ENCODE assay signal across 8 cellular contexts in the genomic region with DNA sequence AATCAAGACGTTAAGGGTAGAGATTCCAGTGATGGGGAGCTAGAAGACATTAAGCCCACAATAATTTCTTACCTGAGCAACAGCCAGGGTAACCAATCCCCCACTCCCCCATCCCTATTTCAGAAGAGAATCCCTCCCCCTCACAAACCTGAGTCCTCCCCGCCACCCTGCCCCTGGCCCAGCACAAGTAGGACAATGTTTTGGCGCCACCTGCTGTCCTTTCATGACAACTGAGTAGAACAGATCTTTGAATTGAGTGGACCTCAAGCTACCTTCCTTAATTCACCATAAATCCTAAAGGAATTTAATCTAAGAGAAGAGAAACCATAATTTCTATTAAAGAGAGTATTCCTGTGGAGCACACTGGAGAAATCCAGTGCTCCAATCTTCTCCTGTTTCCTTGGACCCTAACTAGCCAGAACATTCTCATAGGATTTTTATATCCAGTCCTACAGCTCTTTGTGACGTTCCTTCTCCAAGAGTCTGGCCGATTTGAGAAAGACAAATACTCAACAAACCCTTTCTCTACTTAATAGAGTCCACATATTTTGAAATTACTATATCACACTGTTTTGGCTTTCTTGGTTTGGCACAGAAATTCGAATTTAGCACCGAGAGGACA. TPM values are rescaled to one million over a fixed set of nuclear protein-coding genes. Genes with fewer than 3 reads are reported as not detected.
A peak's percentile ranks its signal among the peaks of the same experiment; 100 is the strongest.
DNase-seq lines count a peak whose midpoint lies in the region; ATAC-seq and TF ChIP-seq lines count a peak whose summit lies in the region.

No MANE protein-coding gene starts in this region.

- no peak overlapping the region for H3K27ac ChIP-seq in dorsolateral prefrontal cortex
- H3K27ac ChIP-seq in lung (ENCODE audit: low read depth in 1 of 2, low read length in 1 of 2), result no peak overlapping the region

- H3K9me3 ChIP-seq in lung (ENCODE audit: control insufficient read depth in 2 of 2, insufficient read depth in 1 of 2, low read length in 1 of 2), result no peaks in the 10 kb centered on the region

- no peak overlapping the region for H3K4me3 ChIP-seq in dorsolateral prefrontal cortex
- no peak overlapping the region for H3K4me3 ChIP-seq in lung

- WGBS in lung, 2 donors, result 47 to 60% methylated on average over 7 of the region's 7 CpGs

- peaks cover 0 to 16% of the 10 kb centered on the region in 2 donors for H3K4me1 ChIP-seq in lung (ENCODE audit: control insufficient read depth in 2 of 2, insufficient read depth in 2 of 2, low read length in 2 of 2)

- H3K27me3 ChIP-seq in dorsolateral prefrontal cortex, result no peaks in the 10 kb centered on the region
- H3K27me3 ChIP-seq in lung (ENCODE audit: control insufficient read depth, insufficient read depth), result no peaks in the 10 kb centered on the region

- DNase-seq in NCI-H2107 treated with DMSO at 0.1 percent for 48 hours (lab: John Stamatoyannopoulos, UW; ENCODE audit: unreplicated experiment), result peak; percentile 10
- DNase-seq in NCI-H2107 (lab: John Stamatoyannopoulos, UW), result no peak
- DNase-seq in NCI-H1930 (lab: John Stamatoyannopoulos, UW), result peak; percentile 12 to 53
- DNase-seq in activated CD4-positive, alpha-beta T cell treated with anti-CD3 and anti-CD28 coated beads, Interleukin-2, amount 50 U/mL, for 1 hour, result peak; percentile 62
- DNase-seq in dorsolateral prefrontal cortex, result peak in 9 of 10 donors; percentile 47 to 83 (median 67)
- DNase-seq in lung (ENCODE audit: low spot score), result peak; percentile 64
- DNase-seq in stimulated activated CD8-positive, alpha-beta memory T cell treated with anti-CD3 and anti-CD28 coated beads, Interleukin-4, amount 100 ng/mL, for 24 hours (ENCODE audit: low read depth), result peak; percentile 37

- intact Hi-C loops in dorsolateral prefrontal cortex (cut with DNase I), result loop anchor here (1.0 to 5.0 kb wide), 3 partner anchors 61 to 124 kb away; no protein-coding TSS in a partner anchor

- no peak for ATAC-seq in lung (ENCODE audit: insufficient read depth, low FRiP score)
- ATAC-seq in GM19351 (IDR thresholded peaks at IDR 0.05; ENCODE audit: unreplicated experiment), result no peak

- TF ChIP-seq CTCF in dorsolateral prefrontal cortex (IDR thresholded peaks at IDR 0.05 in 54 of 56, conservative IDR thresholded peaks at IDR 0.05 in 2 of 56; ENCODE audit: low read depth in 1 of 56, partially characterized antibody in 56 of 56) (peak; percentile 32 to 90 (median 77)), lung (IDR thresholded peaks at IDR 0.05; ENCODE audit: control extremely low read depth, extremely low read depth) (peak; percentile 63)

- H3K36me3 ChIP-seq in lung (ENCODE audit: control insufficient read depth in 2 of 2, insufficient read depth in 2 of 2, low read length in 2 of 2), result no peaks in the 10 kb centered on the region

RNA-seq across cellular contexts. Expression of a gene that starts 41.1 kb away (rescaled TPM):
- 10 to 100 TPM in 62 of 120 experiments, 1 to 10 TPM in 58; 5.8 to 16.8 (median 10.2) TPM for total RNA-seq in dorsolateral prefrontal cortex
- total RNA-seq in lung, result 10 to 100 TPM; 13.3 to 21.1 TPM
- 10 to 100 TPM in 1 of 2 donors, 1 to 10 TPM in 1; 8.4 to 11.7 TPM for polyA plus RNA-seq in lung

RNA-seq across cellular contexts. Expression of a gene that starts 50.3 kb away (rescaled TPM):
- 1 to 10 TPM in 28 of 120 experiments, under 1 TPM in 59, not detected in 33; 0.17 to 4.5 (median 0.71) TPM for total RNA-seq in dorsolateral prefrontal cortex
- total RNA-seq in lung, result 1 to 10 TPM; 2.0 to 2.5 TPM
- polyA plus RNA-seq in lung, result 1 to 10 TPM in 1 of 2 donors, under 1 TPM in 1; 0.80 to 1.7 TPM

RNA-seq across cellular contexts. Expression of a gene that starts 57.2 kb away (rescaled TPM):
- total RNA-seq in dorsolateral prefrontal cortex (10 to 100 TPM; 30.8 to 60.2 (median 41.8) TPM), lung (10 to 100 TPM; 27.5 to 66.9 TPM)
- 10 to 100 TPM; 37.2 to 60.1 TPM for polyA plus RNA-seq in lung

RNA-seq across cellular contexts. Expression of a gene that starts 58.5 kb away (rescaled TPM):
- total RNA-seq in dorsolateral prefrontal cortex (100 to 1,000 TPM; 151 to 274 (median 213) TPM), lung (10 to 100 TPM; 42.1 to 80.6 TPM)
- polyA plus RNA-seq in lung, result 10 to 100 TPM; 46.8 to 56.6 TPM

RNA-seq across cellular contexts. Expression of a gene that starts 58.8 kb away (rescaled TPM):
- total RNA-seq in dorsolateral prefrontal cortex, result under 1 TPM in 33 of 120 experiments, not detected in 87; 0.22 to 0.96 (median 0.31) TPM
- 1 to 10 TPM; 2.2 to 4.4 TPM for total RNA-seq in lung
- 1 to 10 TPM in 1 of 2 donors, under 1 TPM in 1; 0.55 to 1.8 TPM for polyA plus RNA-seq in lung
